ENCODE assay signal across 9 cellular contexts in genomic region chr19:47608908-47609879, GRCh38. TPM values are rescaled to one million over a fixed set of nuclear protein-coding genes. Genes with fewer than 3 reads are reported as not detected.
DNase-seq lines count a peak whose midpoint lies in the region; ATAC-seq, FAIRE-seq and TF ChIP-seq lines count a peak whose summit lies in the region.
"Had no signal": no experiment of that assay in that cellular context is flagged by ENCODE, and none has a peak within 500 bp of the region (broad histone marks: within the 10 kb centered on the region; RNA-seq: fewer than 3 reads in every experiment).

BICRA (plus strand) TSS chr19:47609134; CDS start chr19:47673575, 64,441 bp downstream.

- no peaks in the 10 kb centered on the region for H3K27me3 ChIP-seq in lung (ENCODE audit: control insufficient read depth, insufficient read depth)

- peak; percentile 91 for FAIRE-seq in GM19239 (lab: Jason Lieb, UNC)
- FAIRE-seq: TTC549 had no signal

- H3K27ac ChIP-seq in lung (ENCODE audit: low read depth in 1 of 2, low read length in 1 of 2), result peak within 1 kb of the TSS; percentile 93 to 99

- peak within 1 kb of the TSS; percentile 90 for H3K4me3 ChIP-seq in lung

- no peaks in the 10 kb centered on the region for H3K9me3 ChIP-seq in lung (ENCODE audit: control insufficient read depth in 2 of 2, insufficient read depth in 1 of 2, low read length in 1 of 2)

- peak; percentile 25 to 88 (median 77) for DNase-seq in C1 segment of cervical spinal cord (lab: John Stamatoyannopoulos, UW)
- peak; percentile 80 for DNase-seq in GM19239 (ENCODE audit: insufficient read length, low spot score)
- DNase-seq in NCI-H69 (lab: John Stamatoyannopoulos, UW), result peak; percentile 90
- peak; percentile 58 to 73 for DNase-seq in activated CD8-positive, alpha-beta memory T cell treated with anti-CD3 and anti-CD28 coated beads for 1 hour (ENCODE audit: extremely low read depth in 1 of 2, low read depth in 1 of 2)
- peak; percentile 78 for DNase-seq in effector CD4-positive, alpha-beta T cell
- DNase-seq in lung (ENCODE audit: low spot score), result peak; percentile 80
- DNase-seq in stimulated activated CD4-positive, alpha-beta T cell treated with anti-CD3 and anti-CD28 coated beads, TNF-alpha, amount 100 ng/mL, for 1 hour (ENCODE audit: low read depth in 3 of 3, low spot score in 1 of 3), result peak; percentile 55 to 75 (median 59)

- ATAC-seq in HG03439 (IDR thresholded peaks at IDR 0.05; ENCODE audit: unreplicated experiment) (peak; percentile 42), lung (ENCODE audit: insufficient read depth, low FRiP score) (peak; percentile 53)

- 0 to 2% methylated on average over 52 to 88 of the region's 96 CpGs for WGBS in lung, 2 donors

- H3K36me3 ChIP-seq in lung (ENCODE audit: control insufficient read depth in 2 of 2, insufficient read depth in 2 of 2, low read length in 2 of 2), result no peaks in the 10 kb centered on the region

- TF ChIP-seq CTCF in lung (IDR thresholded peaks at IDR 0.05; ENCODE audit: control extremely low read depth, extremely low read depth), result no peak

- H3K4me1 ChIP-seq in lung (ENCODE audit: control insufficient read depth in 2 of 2, insufficient read depth in 2 of 2, low read length in 2 of 2), result peaks cover 15 to 26% of the 10 kb centered on the region in 2 donors

RNA-seq across cellular contexts. Expression of gene BICRA, which starts in this region (rescaled TPM):
- total RNA-seq in lung, result 10 to 100 TPM in 1 of 2 donors, 1 to 10 TPM in 1; 6.6 to 16.1 TPM
- 1 to 10 TPM; 6.1 to 6.9 TPM for polyA plus RNA-seq in lung

Comparison
In these comparisons a context has a peak if more than half of its experiments do, and no peak if none do; other contexts are left out.
1. Peak in every context shown above with its lines: DNase-seq, ATAC-seq, H3K4me3 ChIP-seq and H3K27ac ChIP-seq.